Comparison of ENCODE assay signal across 23 cellular contexts in genomic region chr10:47198221-47198620, GRCh38.
"Had no signal": no experiment of that assay in that cellular context is flagged by ENCODE, and none has a peak within 500 bp of the region (broad histone marks: within the 10 kb centered on the region; RNA-seq: fewer than 3 reads in every experiment).

No MANE protein-coding gene starts in this region.

- H3K27me3 ChIP-seq: neural progenitor cell, neutrophil, right lobe of liver, transverse colon, upper lobe of left lung had no signal

- H3K36me3 ChIP-seq: left ventricle myocardium inferior, neural progenitor cell, neutrophil, right lobe of liver, transverse colon, upper lobe of left lung had no signal

- H3K4me1 ChIP-seq: left ventricle myocardium inferior, neural progenitor cell, parathyroid adenoma, psoas muscle, right lobe of liver, transverse colon, upper lobe of left lung had no signal

- H3K9ac ChIP-seq: neural progenitor cell, parathyroid adenoma had no signal

- H3K4me3 ChIP-seq: left ventricle myocardium inferior, neural progenitor cell, psoas muscle, right lobe of liver, smooth muscle cell, transverse colon, upper lobe of left lung had no signal

- H3K27ac ChIP-seq: left ventricle myocardium inferior, neural progenitor cell, neutrophil, parathyroid adenoma, psoas muscle, right lobe of liver, transverse colon, upper lobe of left lung had no signal

- H3K9me3 ChIP-seq: neutrophil, psoas muscle, right lobe of liver, transverse colon had no signal

- DNase-seq: hippocampal formation; kidney; left colon; left ventricle myocardium inferior; naive B cell; natural killer cell; nephron progenitor cell; occipital lobe; psoas muscle; right lobe of liver; stimulated activated CD4-positive, alpha-beta T cell treated with anti-CD3 and anti-CD28 coated beads, Interleukin-1b, Interleukin-23, amount 100 ng/mL, for 48 hours; stimulated activated CD4-positive, alpha-beta T cell treated with anti-CD3 and anti-CD28 coated beads, Interleukin-2, amount 100 ng/mL, for 48 hours; stimulated activated CD4-positive, alpha-beta T cell treated with anti-CD3 and anti-CD28 coated beads, Interleukin-4, amount 100 ng/mL, for 4 hours; stimulated activated CD8-positive, alpha-beta memory T cell treated with anti-CD3 and anti-CD28 coated beads, Interleukin-4, amount 100 ng/mL, for 48 hours; stimulated activated naive CD4-positive, alpha-beta T cell treated with Interleukin-2 at 50 U/mL for 16 hours; stimulated activated naive CD8-positive, alpha-beta T cell treated with anti-CD3 and anti-CD28 coated beads, Interleukin-15, amount 100 ng/mL, for 72 hours; substantia nigra; transverse colon; upper lobe of left lung had no signal
